Comparison of ENCODE assay signal across 25 cellular contexts in the genomic region with DNA sequence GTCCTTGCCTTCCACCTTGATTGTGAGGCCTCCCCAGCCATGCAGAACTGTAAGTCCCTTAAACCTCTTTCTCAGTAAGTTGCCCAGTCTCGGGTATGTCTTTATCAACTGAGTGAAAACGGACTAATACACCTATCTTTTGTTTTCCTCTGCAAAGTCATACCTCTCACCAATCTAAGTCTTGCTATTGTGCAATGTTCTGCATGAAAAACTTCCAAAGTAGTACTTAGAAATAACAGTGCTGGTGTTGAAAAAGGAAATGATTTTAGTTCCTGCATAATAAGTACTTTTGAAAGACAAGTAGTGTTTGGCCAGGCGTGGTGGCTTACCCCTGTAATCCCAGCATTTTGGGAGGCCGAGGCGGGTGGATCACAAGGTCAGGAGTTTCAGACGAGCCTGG.
"Had no signal": no experiment of that assay in that cellular context is flagged by ENCODE, and none has a peak within 500 bp of the region (broad histone marks: within the 10 kb centered on the region; RNA-seq: fewer than 3 reads in every experiment).

No MANE protein-coding gene starts in this region.

- DNase-seq: cerebellar nuclear complex; colonic mucosa; cortex of kidney; effector CD8-positive, alpha-beta T cell; effector memory CD8-positive, alpha-beta T cell; endodermal cell; esophagus squamous epithelium; foreskin fibroblast; foreskin melanocyte; gastrocnemius medialis; glutamatergic neuron; head of caudate nucleus; heart right ventricle; hippocampal formation; left lung; left ventricle myocardium superior; lower lobe of right lung; mesenchymal stem cell; mucosa of descending colon had no signal

- H3K4me3 ChIP-seq: colonic mucosa, esophagus squamous epithelium, gastrocnemius medialis, heart right ventricle, left lung, lower lobe of right lung, mucosa of descending colon had no signal

- H3K27ac ChIP-seq: colonic mucosa, epithelial cell of prostate, esophagus squamous epithelium, gastrocnemius medialis, heart right ventricle, left lung, lower lobe of right lung had no signal

- H3K4me3 Mint-ChIP-seq: dendritic cell treated with granulocyte-macrophage colony-stimulating factor and Interleukin-4, amounts not matched to agents 40 ng/mL and 50 ng/mL, for 4 days; effector memory CD8-positive, alpha-beta T cell; endodermal cell; mesothelial cell of epicardium had no signal

- H3K4me1 ChIP-seq: colonic mucosa, gastrocnemius medialis, left lung, lower lobe of right lung had no signal

- H3K27me3 Mint-ChIP-seq: dendritic cell treated with granulocyte-macrophage colony-stimulating factor and Interleukin-4, amounts not matched to agents 40 ng/mL and 50 ng/mL, for 4 days; effector memory CD8-positive, alpha-beta T cell had no signal

- H3K27me3 ChIP-seq: colonic mucosa, esophagus squamous epithelium, gastrocnemius medialis, heart right ventricle, left lung had no signal

- H3K9me3 ChIP-seq: colonic mucosa, gastrocnemius medialis, heart right ventricle, left lung, lower lobe of right lung, mucosa of descending colon had no signal

- FAIRE-seq: endometrium, islet of Langerhans, keratinocyte had no signal

- H3K36me3 ChIP-seq: colonic mucosa, esophagus squamous epithelium, gastrocnemius medialis, heart right ventricle, left lung, lower lobe of right lung had no signal

- ATAC-seq: effector memory CD8-positive, alpha-beta T cell; gastrocnemius medialis; heart right ventricle; left lung; left ventricle myocardium superior; lower lobe of right lung; mucosa of descending colon had no signal

- H3K4me1 Mint-ChIP-seq: endodermal cell had no signal

- H3K27ac Mint-ChIP-seq: dendritic cell treated with granulocyte-macrophage colony-stimulating factor and Interleukin-4, amounts not matched to agents 40 ng/mL and 50 ng/mL, for 4 days; effector memory CD8-positive, alpha-beta T cell; endodermal cell; mesothelial cell of epicardium had no signal
